ENCODE assay signal across 19 cellular contexts in the genomic region with DNA sequence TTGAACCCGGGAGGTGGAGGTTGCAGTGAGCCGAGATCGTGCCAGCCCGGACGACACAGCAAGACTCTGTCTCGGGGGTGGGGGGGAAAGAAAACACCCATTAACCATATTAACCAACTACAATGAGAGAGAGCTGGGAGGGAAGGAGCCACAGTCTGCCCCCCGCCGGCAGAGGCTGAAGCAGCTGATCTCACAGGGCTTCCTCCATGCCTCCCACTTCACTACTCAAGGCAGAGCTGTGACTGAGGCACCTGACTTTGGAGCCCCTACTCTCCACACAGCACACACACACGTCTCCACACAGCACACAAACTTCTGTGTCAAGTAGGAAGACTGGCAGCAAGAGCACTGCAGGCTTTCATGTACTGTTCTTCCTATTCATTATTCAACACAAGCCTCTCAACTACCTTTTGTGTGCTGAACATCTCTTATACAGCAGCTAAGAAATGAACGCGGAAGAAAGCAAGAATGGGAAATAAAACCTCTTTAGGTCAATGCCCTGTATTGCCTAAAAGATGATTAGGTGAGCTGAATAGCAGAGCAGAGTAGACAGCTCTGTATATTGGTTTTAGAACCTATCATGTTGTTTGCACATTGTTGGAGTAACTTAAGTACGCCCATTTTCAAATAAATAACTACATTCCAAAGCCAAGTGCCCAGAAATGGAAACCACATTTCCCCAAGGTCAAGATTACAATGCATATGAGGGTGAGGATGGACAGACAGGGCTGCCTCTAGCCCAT. TPM values are rescaled to one million over a fixed set of nuclear protein-coding genes. Genes with fewer than 3 reads are reported as not detected.
A peak's percentile ranks its signal among the peaks of the same experiment; 100 is the strongest.
DNase-seq lines count a peak whose midpoint lies in the region; ATAC-seq and TF ChIP-seq lines count a peak whose summit lies in the region.
"Had no signal": no experiment of that assay in that cellular context is flagged by ENCODE, and none has a peak within 500 bp of the region (broad histone marks: within the 10 kb centered on the region; RNA-seq: fewer than 3 reads in every experiment).

No MANE protein-coding gene starts in this region.

- H3K4me3 Mint-ChIP-seq in stimulated activated naive B cell treated with anti-CD40 and anti-IgM and Interleukin-4, amounts not matched to agents 10 μg/mL and 1 μg/mL and 100 μg/mL, for 72 hours, result no peak overlapping the region
- H3K4me3 Mint-ChIP-seq: GM23338 had no signal

- H3K27ac ChIP-seq in lower lobe of right lung, result no peak overlapping the region

- H3K36me3 ChIP-seq in lower lobe of right lung, result peaks cover 100% of the 10 kb centered on the region

- H3K27me3 Mint-ChIP-seq in stimulated activated naive B cell treated with anti-CD40 and anti-IgM and Interleukin-4, amounts not matched to agents 10 μg/mL and 1 μg/mL and 100 μg/mL, for 72 hours, result no peaks in the 10 kb centered on the region

- H3K4me1 Mint-ChIP-seq in stimulated activated naive B cell treated with anti-CD40 and anti-IgM and Interleukin-4, amounts not matched to agents 10 μg/mL and 1 μg/mL and 100 μg/mL, for 72 hours, result peaks cover 0 to 7% of the 10 kb centered on the region in 2 donors
- H3K4me1 Mint-ChIP-seq: GM23338 had no signal

- peak; percentile 32 for DNase-seq in activated CD8-positive, alpha-beta memory T cell treated with anti-CD3 and anti-CD28 coated beads, Interleukin-2, amount 50 U/mL, for 48 hours
- no peak for DNase-seq in activated CD8-positive, alpha-beta memory T cell treated with anti-CD3 and anti-CD28 coated beads, Interleukin-2, amount 50 U/mL, for 4 hours
- no peak for DNase-seq in lower lobe of right lung
- DNase-seq in stimulated activated naive B cell treated with anti-CD40 and anti-IgM and Interleukin-4, amounts not matched to agents 10 μg/mL and 1 μg/mL and 100 μg/mL, for 72 hours, result no peak
- DNase-seq in activated CD4-positive, alpha-beta T cell treated with anti-CD3 and anti-CD28 coated beads, Interleukin-2, amount 50 U/mL, for 4 hours, result no peak
- no peak for DNase-seq in NCI-H187 treated with DMSO at 0.1 percent for 48 hours (lab: John Stamatoyannopoulos, UW)
- DNase-seq in Right ventricle myocardium inferior (ENCODE audit: missing footprints), result no peak
- DNase-seq: DMS153, KBM-7, MV-4-11, NCI-H1105, NCI-H1436 treated with DMSO at 0.1 percent for 48 hours, NCI-H2029, NCI-H446 treated with DMSO at 0.1 percent for 48 hours, NCI-H69, RPMI8226, SHP77 had no signal

- H3K4me1 ChIP-seq in lower lobe of right lung, result no peaks in the 10 kb centered on the region
- H3K4me1 ChIP-seq: HAP-1 had no signal

- peaks cover 47 to 70% of the 10 kb centered on the region in 2 donors for H3K36me3 Mint-ChIP-seq in stimulated activated naive B cell treated with anti-CD40 and anti-IgM and Interleukin-4, amounts not matched to agents 10 μg/mL and 1 μg/mL and 100 μg/mL, for 72 hours

- H3K9me3 ChIP-seq in lower lobe of right lung, result no peaks in the 10 kb centered on the region
- H3K9me3 ChIP-seq: HAP-1 had no signal

- ATAC-seq in lower lobe of right lung (peak; percentile 81 to 83), Right ventricle myocardium inferior (no peak)
- ATAC-seq in stimulated activated naive B cell treated with anti-CD40 and anti-IgM and Interleukin-4, amounts not matched to agents 10 μg/mL and 1 μg/mL and 100 μg/mL, for 72 hours (replicated peaks), result no peak
- ATAC-seq: GM23338 had no signal

- intact Hi-C loops in lower lobe of right lung (cut with DNase I), result no loop called here
- intact Hi-C loops in Right ventricle myocardium inferior (cut with DNase I), result no loop called here

- H3K27me3 ChIP-seq in lower lobe of right lung (ENCODE audit: low read depth), result no peaks in the 10 kb centered on the region

- no peak for TF ChIP-seq CTCF in lower lobe of right lung (IDR thresholded peaks at IDR 0.05)

- peak overlapping the region; percentile 37 for H3K27ac Mint-ChIP-seq in stimulated activated naive B cell treated with anti-CD40 and anti-IgM and Interleukin-4, amounts not matched to agents 10 μg/mL and 1 μg/mL and 100 μg/mL, for 72 hours
- H3K27ac Mint-ChIP-seq: GM23338 had no signal

- no peak overlapping the region for H3K4me3 ChIP-seq in lower lobe of right lung
- H3K4me3 ChIP-seq: GM23338, HAP-1 had no signal

- H3K9me3 Mint-ChIP-seq in stimulated activated naive B cell treated with anti-CD40 and anti-IgM and Interleukin-4, amounts not matched to agents 10 μg/mL and 1 μg/mL and 100 μg/mL, for 72 hours, result no peaks in the 10 kb centered on the region
- H3K9me3 Mint-ChIP-seq: GM23338 had no signal

RNA-seq across cellular contexts. Expression of gene PDIA6, which starts 26.2 kb away (rescaled TPM):
- 167 TPM for total RNA-seq in lower lobe of right lung
- 125 TPM for total RNA-seq in Right ventricle myocardium inferior

Comparison
In these comparisons a context has a peak if more than half of its experiments do, and no peak if none do; other contexts are left out.
1. ATAC-seq: peak in lower lobe of right lung (2 of 2); none in stimulated activated naive B cell treated with anti-CD40 and anti-IgM and Interleukin-4, amounts not matched to agents 10 μg/mL and 1 μg/mL and 100 μg/mL, for 72 hours (0 of 2) and Right ventricle myocardium inferior (single experiment).